ENCODE assay signal across 24 cellular contexts in genomic region chr7:2102375-2102723, GRCh38.
DNase-seq lines count a peak whose midpoint lies in the region; ATAC-seq, FAIRE-seq and TF ChIP-seq lines count a peak whose summit lies in the region.
"Had no signal": no experiment of that assay in that cellular context is flagged by ENCODE, and none has a peak within 500 bp of the region (broad histone marks: within the 10 kb centered on the region; RNA-seq: fewer than 3 reads in every experiment).

No MANE protein-coding gene starts in this region.

- POLR2A ChIA-PET in HepG2 (lab: Yijun Ruan, JAX): no interaction called here
- POLR2A ChIA-PET in naive thymus-derived CD8-positive, alpha-beta T cell (lab: Charles Lee): no interaction called here
- POLR2A ChIA-PET in HEK293T (lab: Yijun Ruan, JAX): no interaction called here

- intact Hi-C loops in HepG2 (cut with micrococcal nuclease; ENCODE audit: unreplicated experiment): loop anchor here (10.0 kb wide), 1 partner anchor 52 kb away; no protein-coding TSS in a partner anchor
- intact Hi-C loops in right lobe of liver (cut with DNase I): no loop called here

- DNase-seq in HepG2 (ENCODE audit: low spot score) (no peak), right lobe of liver (no peak), astrocyte (ENCODE audit: low read depth) (no peak), HEK293T (ENCODE audit: extremely low spot score) (no peak), activated gamma-delta T cell (lab: John Stamatoyannopoulos, UW) (no peak)
- DNase-seq in naive thymus-derived CD8-positive, alpha-beta T cell: no peak
- DNase-seq: activated CD4-positive, CD25-positive, alpha-beta regulatory T cell; activated effector memory CD4-positive, alpha-beta T cell treated with Interleukin-2 at 50 U/mL for 16 hours; central memory CD4-positive, alpha-beta T cell; gastrocnemius medialis; kidney glomerular epithelial cell; MG63; NCI-H146; NCI-H2171; NCI-H526; T1000; uterus had no signal

- no peak overlapping the region for H2AFZ ChIP-seq in HepG2 (ENCODE audit: low read length)
- no peak overlapping the region for H2AFZ ChIP-seq in astrocyte (ENCODE audit: low read depth, low read length)

- H3K27me3 ChIP-seq in HepG2 (ENCODE audit: control insufficient read depth in 1 of 2, insufficient read depth in 2 of 2, low read length in 2 of 2): no peaks in the 10 kb centered on the region
- H3K27me3 ChIP-seq in right lobe of liver: no peaks in the 10 kb centered on the region
- H3K27me3 ChIP-seq in astrocyte (ENCODE audit: insufficient read depth, low read length): no peaks in the 10 kb centered on the region
- H3K27me3 ChIP-seq: esophagus muscularis mucosa, gastrocnemius medialis, MG63, uterus had no signal

- no TSS peak for BruUV-seq in HepG2 (replicated peaks; lab: Mats Ljungman, UMichigan)

- no peaks in the 10 kb centered on the region for H3K27me3 Mint-ChIP-seq in astrocyte (ENCODE audit: low read depth, unreplicated experiment)
- H3K27me3 Mint-ChIP-seq in naive thymus-derived CD8-positive, alpha-beta T cell: no peaks in the 10 kb centered on the region

- H3K4me3 ChIP-seq in HepG2 (replicated peaks in 1 of 3; ENCODE audit: insufficient read depth in 1 of 3, low read depth in 2 of 3, low read length in 3 of 3) (no peak overlapping the region), right lobe of liver (no peak overlapping the region), astrocyte (ENCODE audit: insufficient read depth, low read depth, low read length) (no peak overlapping the region)
- H3K4me3 ChIP-seq: esophagus muscularis mucosa, gastrocnemius medialis, MG63, SK-N-MC, skin epidermis, uterus had no signal

- in situ Hi-C loops in HepG2 (cut with HindIII; ENCODE audit: extremely low pct_ligation_motif_present, low pct_unique_long_range_greater_than_20kb): loop anchor here (5.0 kb wide), 1 partner anchor 105 kb away; no protein-coding TSS in a partner anchor

- H3K9ac ChIP-seq in HepG2 (ENCODE audit: insufficient read depth, low read depth, low read length) (no peak overlapping the region), astrocyte (ENCODE audit: low read length) (no peak overlapping the region)

- TF ChIP-seq CTCF in HepG2 (CRISPR knock-in tag; IDR thresholded peaks at IDR 0.05) (no peak), right lobe of liver (IDR thresholded peaks at IDR 0.05) (no peak), astrocyte (IDR thresholded peaks at IDR 0.05; ENCODE audit: insufficient read depth, low read depth, low read length) (no peak)

- FAIRE-seq in HepG2 (lab: Jason Lieb, UNC) (no peak), astrocyte (lab: Jason Lieb, UNC) (no peak)
- FAIRE-seq: G401.6 had no signal

- TF ChIP-seq POLR2A in HepG2 (IDR thresholded peaks at IDR 0.05; ENCODE audit: insufficient read depth in 1 of 2, low read depth in 2 of 2, low read length in 2 of 2): no peak
- TF ChIP-seq POLR2A in right lobe of liver (IDR thresholded peaks at IDR 0.05): no peak

- H3K79me2 ChIP-seq in HepG2 (ENCODE audit: insufficient read depth, low read length) (no peaks in the 10 kb centered on the region), astrocyte (ENCODE audit: insufficient read depth, low read length) (peaks cover 11% of the 10 kb centered on the region)

- H3K9me3 Mint-ChIP-seq in astrocyte (ENCODE audit: unreplicated experiment): no peaks in the 10 kb centered on the region
- H3K9me3 Mint-ChIP-seq in naive thymus-derived CD8-positive, alpha-beta T cell: peaks cover 0 to 6% (median 0%) of the 10 kb centered on the region in 9 donors

- H4K20me1 ChIP-seq in HepG2 (ENCODE audit: insufficient read depth, low read length) (no peaks in the 10 kb centered on the region), astrocyte (ENCODE audit: insufficient read depth, low read length) (peaks cover 27% of the 10 kb centered on the region)

- H3K36me3 Mint-ChIP-seq in astrocyte (ENCODE audit: low read depth, unreplicated experiment): peaks cover 4% of the 10 kb centered on the region
- H3K36me3 Mint-ChIP-seq in naive thymus-derived CD8-positive, alpha-beta T cell: no peaks in the 10 kb centered on the region

- WGBS in HepG2 (ENCODE audit: low lambda C conversion rate): 97% methylated on average over 7 of the region's 7 CpGs
- WGBS in right lobe of liver (ENCODE audit: insufficient coverage, low coverage, low lambda C conversion rate, missing lambda C conversion rate): 86% methylated on average over 6 of the region's 7 CpGs

- H3K4me2 ChIP-seq in HepG2 (ENCODE audit: low read depth, low read length) (no peak overlapping the region), astrocyte (ENCODE audit: low read length) (no peak overlapping the region)

- TF ChIP-seq RAD21 in HepG2 (CRISPR knock-in tag; IDR thresholded peaks at IDR 0.05): no peak

- TF ChIP-seq EP300 in HepG2 (IDR thresholded peaks at IDR 0.05; ENCODE audit: low read depth in 2 of 2, low read length in 2 of 2) (no peak), HepG2 (CRISPR knock-in tag; IDR thresholded peaks at IDR 0.05; ENCODE audit: borderline replicate concordance) (no peak)

- peaks cover 3 to 16% of the 10 kb centered on the region in 2 experiments; a peak in 2 of 5 replicates for H3K36me3 ChIP-seq in HepG2 (replicated peaks in 1 of 2; ENCODE audit: control insufficient read depth in 1 of 2, insufficient read depth in 2 of 2, low read length in 2 of 2)
- H3K36me3 ChIP-seq in right lobe of liver: no peaks in the 10 kb centered on the region
- no peaks in the 10 kb centered on the region for H3K36me3 ChIP-seq in astrocyte (ENCODE audit: insufficient read depth, low read length)
- H3K36me3 ChIP-seq: esophagus muscularis mucosa, gastrocnemius medialis, MG63, uterus had no signal

- H3K27ac ChIP-seq in HepG2 (ENCODE audit: extremely low read length, insufficient read depth, low read length): no peak overlapping the region
- no peak overlapping the region for H3K27ac ChIP-seq in right lobe of liver
- no peak overlapping the region for H3K27ac ChIP-seq in astrocyte (ENCODE audit: low read depth, low read length)
- H3K27ac ChIP-seq: C4-2B, esophagus muscularis mucosa, gastrocnemius medialis, SK-N-MC, skin epidermis had no signal

- peak overlapping the region; percentile 49 for H3K27ac Mint-ChIP-seq in astrocyte (ENCODE audit: unreplicated experiment)
- H3K27ac Mint-ChIP-seq in naive thymus-derived CD8-positive, alpha-beta T cell: peak overlapping the region; percentile 57 to 91 (median 76)

- H3K9me3 ChIP-seq in HepG2 (ENCODE audit: low read length): no peaks in the 10 kb centered on the region
- H3K9me3 ChIP-seq in right lobe of liver: no peaks in the 10 kb centered on the region
- no peaks in the 10 kb centered on the region for H3K9me3 ChIP-seq in astrocyte (ENCODE audit: insufficient read depth, low read depth, low read length)
- H3K9me3 ChIP-seq: esophagus muscularis mucosa, gastrocnemius medialis, MG63, uterus had no signal

- ATAC-seq in HepG2 (no peak), right lobe of liver (no peak), GM19452 (IDR thresholded peaks at IDR 0.05; ENCODE audit: unreplicated experiment) (no peak), HG03196 (IDR thresholded peaks at IDR 0.05; ENCODE audit: unreplicated experiment) (no peak)
- ATAC-seq in naive thymus-derived CD8-positive, alpha-beta T cell: no peak
- ATAC-seq: gastrocnemius medialis had no signal

- peaks cover 18% of the 10 kb centered on the region for H3K4me1 Mint-ChIP-seq in astrocyte (ENCODE audit: low read depth, unreplicated experiment)
- peaks cover 34 to 65% (median 63%) of the 10 kb centered on the region in 4 donors for H3K4me1 Mint-ChIP-seq in naive thymus-derived CD8-positive, alpha-beta T cell

- H3K4me3 Mint-ChIP-seq in astrocyte (ENCODE audit: unreplicated experiment): no peak overlapping the region
- H3K4me3 Mint-ChIP-seq in naive thymus-derived CD8-positive, alpha-beta T cell: peak overlapping the region in 3 of 10 donors; percentile 0 to 74 (median 3)

- CTCF ChIA-PET in HepG2 (lab: Yijun Ruan, JAX; ENCODE audit: low intra/inter-chr PET ratio, low total read pairs): no interaction called here
- CTCF ChIA-PET in HEK293T (lab: Yijun Ruan, JAX): no interaction called here

- H3K4me1 ChIP-seq in HepG2 (ENCODE audit: insufficient read depth, low read length) (peaks cover 20% of the 10 kb centered on the region), right lobe of liver (no peaks in the 10 kb centered on the region), astrocyte (ENCODE audit: insufficient read depth, low read length) (peaks cover 30% of the 10 kb centered on the region)

TF ChIP-seq in HepG2, 621 proteins besides CTCF, POLR2A, EP300 and RAD21:
- peak; percentile 80 for TF ChIP-seq CREB1 (IDR thresholded peaks at IDR 0.05)
- no peak for TF ChIP-seq CREB1 (CRISPR knock-in tag; IDR thresholded peaks at IDR 0.05)
- peak; percentile 57; the same call in 1 of the 2 replicates for TF ChIP-seq NBN (conservative IDR thresholded peaks at IDR 0.05)
- 0 out of 2 replicates have a peak, but pooled peaks have one; percentile 2 for TF ChIP-seq ATF7 (IDR thresholded peaks at IDR 0.05)
- no peak for TF ChIP-seq ATF7 (CRISPR knock-in tag; IDR thresholded peaks at IDR 0.05)
- no peak for TF ChIP-seq AKAP8 (CRISPR knock-in tag; IDR thresholded peaks at IDR 0.05)

TF ChIP-seq in HEK293T, 16 proteins besides CTCF, POLR2A, EP300 and RAD21:
- no peak for TF ChIP-seq SUZ12 (IDR thresholded peaks at IDR 0.05)
- TF ChIP-seq FOXM1 (IDR thresholded peaks at IDR 0.05; ENCODE audit: borderline replicate concordance): no peak
- no peak for TF ChIP-seq ARNT (IDR thresholded peaks at IDR 0.05)
- no peak for TF ChIP-seq FOXA1 (IDR thresholded peaks at IDR 0.05)
- no peak for TF ChIP-seq HDGF (IDR thresholded peaks at IDR 0.05; ENCODE audit: borderline replicate concordance)
- no peak for TF ChIP-seq CTBP1 (IDR thresholded peaks at IDR 0.05; ENCODE audit: borderline replicate concordance)
- no peak for TF ChIP-seq ZNF384 (IDR thresholded peaks at IDR 0.05)
- no peak for TF ChIP-seq BHLHE40 (IDR thresholded peaks at IDR 0.05; ENCODE audit: borderline replicate concordance)
- TF ChIP-seq L3MBTL2 (conservative IDR thresholded peaks at IDR 0.05): no peak
- no peak for TF ChIP-seq SP1 (IDR thresholded peaks at IDR 0.05)
- TF ChIP-seq, protein P1, sequence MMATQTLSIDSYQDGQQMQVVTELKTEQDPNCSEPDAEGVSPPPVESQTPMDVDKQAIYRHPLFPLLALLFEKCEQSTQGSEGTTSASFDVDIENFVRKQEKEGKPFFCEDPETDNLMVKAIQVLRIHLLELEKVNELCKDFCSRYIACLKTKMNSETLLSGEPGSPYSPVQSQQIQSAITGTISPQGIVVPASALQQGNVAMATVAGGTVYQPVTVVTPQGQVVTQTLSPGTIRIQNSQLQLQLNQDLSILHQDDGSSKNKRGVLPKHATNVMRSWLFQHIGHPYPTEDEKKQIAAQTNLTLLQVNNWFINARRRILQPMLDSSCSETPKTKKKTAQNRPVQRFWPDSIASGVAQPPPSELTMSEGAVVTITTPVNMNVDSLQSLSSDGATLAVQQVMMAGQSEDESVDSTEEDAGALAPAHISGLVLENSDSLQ (IDR thresholded peaks at IDR 0.05): no peak
- no peak for TF ChIP-seq NFRKB (IDR thresholded peaks at IDR 0.05)
TF ChIP-seq in HEK293T: peak in this region for 0.
